In genomic region chr4:21780158-21780557, GRCh38 we compare ENCODE assay signal across 25 cellular contexts.
DNase-seq lines count a peak whose midpoint lies in the region; TF ChIP-seq lines count a peak whose summit lies in the region.
"Had no signal": no experiment of that assay in that cellular context is flagged by ENCODE, and none has a peak within 500 bp of the region (broad histone marks: within the 10 kb centered on the region; RNA-seq: fewer than 3 reads in every experiment).

No MANE protein-coding gene starts in this region.

- TF ChIP-seq CTCF in osteocyte (IDR thresholded peaks at IDR 0.05): no peak

- no peak overlapping the region for H3K4me3 Mint-ChIP-seq in osteocyte (ENCODE audit: unreplicated experiment)
- H3K4me3 Mint-ChIP-seq: activated CD8-positive, alpha-beta T cell treated with anti-CD3 and anti-CD28 coated beads for 36 hours; activated naive CD8-positive, alpha-beta T cell treated with anti-CD3 and anti-CD28 coated beads, Interleukin-2, amount 10 ng/mL, durations not matched to agents 7 days and 5 days; natural killer cell; stimulated activated memory B cell treated with anti-CD40 and anti-IgM and Interleukin-4, amounts not matched to agents 10 μg/mL and 1 μg/mL and 100 μg/mL, for 72 hours had no signal

- H3K9ac ChIP-seq in adipocyte (ENCODE audit: low read length): no peak overlapping the region
- H3K9ac ChIP-seq: BLaER1 had no signal

- no peaks in the 10 kb centered on the region for H3K9me3 ChIP-seq in adipocyte (ENCODE audit: control insufficient read depth, low read length)
- H3K9me3 ChIP-seq: BLaER1, Caco-2, left lung, right atrium auricular region, testis had no signal

- peaks cover 4% of the 10 kb centered on the region for H3K9me3 Mint-ChIP-seq in osteocyte (ENCODE audit: unreplicated experiment)
- H3K9me3 Mint-ChIP-seq: activated CD8-positive, alpha-beta T cell treated with anti-CD3 and anti-CD28 coated beads for 36 hours; activated naive CD8-positive, alpha-beta T cell treated with anti-CD3 and anti-CD28 coated beads, Interleukin-2, amount 10 ng/mL, durations not matched to agents 7 days and 5 days; stimulated activated memory B cell treated with anti-CD40 and anti-IgM and Interleukin-4, amounts not matched to agents 10 μg/mL and 1 μg/mL and 100 μg/mL, for 72 hours had no signal

- H3K4me3 ChIP-seq in adipocyte (ENCODE audit: low read length): no peak overlapping the region
- H3K4me3 ChIP-seq: BLaER1, left lung, right atrium auricular region, testis had no signal

- DNase-seq in Daoy (ENCODE audit: low read depth): peak; percentile 3
- peak; percentile 86 for DNase-seq in LHCN-M2 (ENCODE audit: low read depth)
- peak; percentile 19 for DNase-seq in adipocyte (ENCODE audit: low read depth)
- peak; percentile 28 for DNase-seq in iris pigment epithelial cell (ENCODE audit: low read depth)
- DNase-seq in putamen (ENCODE audit: low spot score): no peak
- no peak for DNase-seq in MV-4-11 (lab: John Stamatoyannopoulos, UW)
- no peak for DNase-seq in osteocyte (ENCODE audit: extremely low spot score, unreplicated experiment)
- no peak for DNase-seq in RKO (ENCODE audit: low spot score)
- DNase-seq: activated CD8-positive, alpha-beta T cell treated with anti-CD3 and anti-CD28 coated beads for 36 hours; activated naive CD8-positive, alpha-beta T cell treated with anti-CD3 and anti-CD28 coated beads, Interleukin-2, amount 10 ng/mL, durations not matched to agents 7 days and 5 days; Caco-2; GOT3; Karpas-422; left lung; midbrain; natural killer cell; NCI-H1092 treated with DMSO at 0.1 percent for 48 hours; NCI-H1930; OCI-M1; Right ventricle myocardium superior; stimulated activated CD4-positive, alpha-beta T cell treated with anti-CD3 and anti-CD28 coated beads, Interleukin-4, amount 100 ng/mL, for 1 hour; testis had no signal

- peaks cover 2% of the 10 kb centered on the region for H3K27me3 Mint-ChIP-seq in osteocyte (ENCODE audit: unreplicated experiment)
- H3K27me3 Mint-ChIP-seq: stimulated activated memory B cell treated with anti-CD40 and anti-IgM and Interleukin-4, amounts not matched to agents 10 μg/mL and 1 μg/mL and 100 μg/mL, for 72 hours had no signal

- no peaks in the 10 kb centered on the region for H3K4me1 ChIP-seq in adipocyte (ENCODE audit: control insufficient read depth, insufficient read depth, low read length)
- H3K4me1 ChIP-seq: Caco-2, left lung, right atrium auricular region, testis had no signal

- H3K27ac Mint-ChIP-seq in osteocyte (ENCODE audit: unreplicated experiment): no peak overlapping the region
- H3K27ac Mint-ChIP-seq: activated CD8-positive, alpha-beta T cell treated with anti-CD3 and anti-CD28 coated beads for 36 hours; activated naive CD8-positive, alpha-beta T cell treated with anti-CD3 and anti-CD28 coated beads, Interleukin-2, amount 10 ng/mL, durations not matched to agents 7 days and 5 days; natural killer cell; stimulated activated memory B cell treated with anti-CD40 and anti-IgM and Interleukin-4, amounts not matched to agents 10 μg/mL and 1 μg/mL and 100 μg/mL, for 72 hours had no signal

- no peaks in the 10 kb centered on the region for H3K36me3 ChIP-seq in adipocyte (ENCODE audit: control insufficient read depth, insufficient read depth, low read length, severe bottlenecking)
- H3K36me3 ChIP-seq: BLaER1, left lung, right atrium auricular region had no signal

- no peaks in the 10 kb centered on the region for H3K27me3 ChIP-seq in adipocyte (replicated peaks; ENCODE audit: control insufficient read depth, insufficient read depth, low read length)
- H3K27me3 ChIP-seq: BLaER1, left lung, right atrium auricular region, testis had no signal

- no peaks in the 10 kb centered on the region for H3K4me1 Mint-ChIP-seq in osteocyte (ENCODE audit: unreplicated experiment)
- H3K4me1 Mint-ChIP-seq: activated naive CD8-positive, alpha-beta T cell treated with anti-CD3 and anti-CD28 coated beads, Interleukin-2, amount 10 ng/mL, durations not matched to agents 7 days and 5 days; natural killer cell; stimulated activated memory B cell treated with anti-CD40 and anti-IgM and Interleukin-4, amounts not matched to agents 10 μg/mL and 1 μg/mL and 100 μg/mL, for 72 hours had no signal

- no peaks in the 10 kb centered on the region for H3K36me3 Mint-ChIP-seq in osteocyte (ENCODE audit: unreplicated experiment)
- H3K36me3 Mint-ChIP-seq: activated naive CD8-positive, alpha-beta T cell treated with anti-CD3 and anti-CD28 coated beads, Interleukin-2, amount 10 ng/mL, durations not matched to agents 7 days and 5 days; natural killer cell; stimulated activated memory B cell treated with anti-CD40 and anti-IgM and Interleukin-4, amounts not matched to agents 10 μg/mL and 1 μg/mL and 100 μg/mL, for 72 hours had no signal

Comparison
In these comparisons a context has a peak if more than half of its experiments do, and no peak if none do; other contexts are left out.
1. DNase-seq: peak in Daoy (single experiment), LHCN-M2 (single experiment), adipocyte (single experiment) and iris pigment epithelial cell (single experiment); none in putamen (single experiment), MV-4-11 (single experiment), osteocyte (single experiment) and RKO (single experiment).